Comparison of ENCODE assay signal across 18 cellular contexts in the genomic region with DNA sequence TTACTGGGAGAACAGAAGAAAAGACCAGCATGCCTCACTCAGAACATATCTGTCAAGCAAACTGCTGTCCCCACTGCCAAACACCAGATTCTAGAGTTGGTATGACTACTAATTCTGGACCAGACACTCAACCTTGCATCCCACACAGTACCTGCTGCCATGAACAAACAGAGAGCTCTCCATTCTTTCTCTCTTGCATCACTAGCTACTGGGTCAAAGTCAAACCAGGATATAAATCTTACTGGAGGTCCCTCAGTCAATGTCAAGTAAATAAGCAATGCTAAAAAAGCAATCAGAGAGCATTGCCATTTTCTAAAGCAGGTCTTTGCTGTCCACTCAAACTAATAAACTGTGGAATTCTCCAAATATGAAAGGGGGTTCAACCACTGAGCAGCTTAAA.
DNase-seq lines count a peak whose midpoint lies in the region; TF ChIP-seq lines count a peak whose summit lies in the region.
"Had no signal": no experiment of that assay in that cellular context is flagged by ENCODE, and none has a peak within 500 bp of the region (broad histone marks: within the 10 kb centered on the region; RNA-seq: fewer than 3 reads in every experiment).

No MANE protein-coding gene starts in this region.

- TF ChIP-seq RAD21 in liver (IDR thresholded peaks at IDR 0.05): peak; percentile 27 to 48

- no peaks in the 10 kb centered on the region for H3K9me3 Mint-ChIP-seq in mesothelial cell of epicardium
- H3K9me3 Mint-ChIP-seq: CD8-positive, alpha-beta T cell had no signal

- no peak overlapping the region for H3K4me3 ChIP-seq in hepatocyte
- no peak overlapping the region for H3K4me3 ChIP-seq in liver (ENCODE audit: low read depth in 1 of 3, low read length in 3 of 3)
- no peak overlapping the region for H3K4me3 ChIP-seq in Karpas-422 (ENCODE audit: low read length)
- H3K4me3 ChIP-seq: BLaER1, GM23248 had no signal

- no peaks in the 10 kb centered on the region for H3K9me3 ChIP-seq in hepatocyte (ENCODE audit: low read depth)
- no peaks in the 10 kb centered on the region for H3K9me3 ChIP-seq in liver (ENCODE audit: control insufficient read depth in 4 of 4, low read length in 3 of 4)
- H3K9me3 ChIP-seq in Karpas-422 (ENCODE audit: low read length): no peaks in the 10 kb centered on the region
- H3K9me3 ChIP-seq: BLaER1, Caco-2 had no signal

- no peaks in the 10 kb centered on the region for H3K27me3 Mint-ChIP-seq in mesothelial cell of epicardium (ENCODE audit: low read depth)
- H3K27me3 Mint-ChIP-seq: B cell; CD4-positive, CD25-positive, alpha-beta regulatory T cell had no signal

- no peaks in the 10 kb centered on the region for H3K36me3 ChIP-seq in hepatocyte (replicated peaks; ENCODE audit: insufficient read depth, low read depth)
- H3K36me3 ChIP-seq in liver (ENCODE audit: control insufficient read depth in 4 of 4, insufficient read depth in 3 of 4, low read depth in 1 of 4, low read length in 3 of 4): no peaks in the 10 kb centered on the region
- no peaks in the 10 kb centered on the region for H3K36me3 ChIP-seq in Karpas-422 (ENCODE audit: insufficient read depth, low read length)
- H3K36me3 ChIP-seq: BLaER1 had no signal

- H3K4me1 ChIP-seq in hepatocyte (ENCODE audit: insufficient read depth) (peaks cover 5% of the 10 kb centered on the region), liver (ENCODE audit: control insufficient read depth in 4 of 4, insufficient read depth in 4 of 4, low read length in 3 of 4) (peaks cover 0 to 5% (median 0%) of the 10 kb centered on the region in 4 donors), Karpas-422 (ENCODE audit: low read length) (no peaks in the 10 kb centered on the region)
- H3K4me1 ChIP-seq: BLaER1, Caco-2 had no signal

- H4K20me1 ChIP-seq in hepatocyte (ENCODE audit: insufficient read depth, poor library complexity, severe bottlenecking) (no peaks in the 10 kb centered on the region), Karpas-422 (ENCODE audit: insufficient read depth, low read depth, low read length) (no peaks in the 10 kb centered on the region)
- H4K20me1 ChIP-seq: BLaER1 had no signal

- no peak overlapping the region for H3K4me3 Mint-ChIP-seq in mesothelial cell of epicardium
- H3K4me3 Mint-ChIP-seq: B cell; CD4-positive, CD25-positive, alpha-beta regulatory T cell; CD8-positive, alpha-beta T cell had no signal

- no peak overlapping the region for H3K9ac ChIP-seq in liver (ENCODE audit: low read depth in 1 of 2, low read length in 2 of 2)
- no peak overlapping the region for H3K9ac ChIP-seq in Karpas-422 (ENCODE audit: low read length)
- H3K9ac ChIP-seq: BLaER1, GM23248 had no signal

- no peaks in the 10 kb centered on the region for H3K27me3 ChIP-seq in hepatocyte
- H3K27me3 ChIP-seq in liver (ENCODE audit: control insufficient read depth in 4 of 4, insufficient read depth in 4 of 4, low read length in 3 of 4): no peaks in the 10 kb centered on the region
- no peaks in the 10 kb centered on the region for H3K27me3 ChIP-seq in Karpas-422 (ENCODE audit: low read length)
- H3K27me3 ChIP-seq: BLaER1 had no signal

- peak; percentile 26 for DNase-seq in HuH-7 (ENCODE audit: low spot score)
- DNase-seq in hepatocyte (ENCODE audit: low spot score): peak; percentile 41
- no peak for DNase-seq in mesothelial cell of epicardium (ENCODE audit: low spot score in 2 of 2, unreplicated experiment in 2 of 2)
- no peak for DNase-seq in SHP77 treated with DMSO at 0.1 percent for 48 hours (lab: John Stamatoyannopoulos, UW)
- no peak for DNase-seq in Karpas-422
- DNase-seq: Caco-2; CD4-positive, CD25-positive, alpha-beta regulatory T cell; CD8-positive, alpha-beta T cell; DMS153; DMS79 treated with DMSO at 0.1 percent for 48 hours; GF-D8; GM23248; H7; HCEC 1CT had no signal

- no peaks in the 10 kb centered on the region for H3K79me2 ChIP-seq in hepatocyte
- H3K79me2 ChIP-seq in Karpas-422 (ENCODE audit: low read length): no peaks in the 10 kb centered on the region

- H3K27ac ChIP-seq in hepatocyte (peak overlapping the region; percentile 23), liver (ENCODE audit: low read depth in 1 of 2, low read length in 2 of 2) (no peak overlapping the region), Karpas-422 (ENCODE audit: low read length) (no peak overlapping the region)
- H3K27ac ChIP-seq: BLaER1, C4-2B, GM23248 had no signal

- H3K4me2 ChIP-seq in hepatocyte: no peak overlapping the region
- H3K4me2 ChIP-seq in Karpas-422 (ENCODE audit: low read depth, low read length, poor library complexity, severe bottlenecking): no peak overlapping the region
- H3K4me2 ChIP-seq: BLaER1 had no signal

- no peaks in the 10 kb centered on the region for H3K9me2 ChIP-seq in hepatocyte (replicated peaks; ENCODE audit: insufficient read depth)
- H3K9me2 ChIP-seq in Karpas-422 (replicated peaks; ENCODE audit: insufficient read depth, low read length): no peaks in the 10 kb centered on the region

- no peaks in the 10 kb centered on the region for H3K36me3 Mint-ChIP-seq in mesothelial cell of epicardium
- H3K36me3 Mint-ChIP-seq: CD4-positive, CD25-positive, alpha-beta regulatory T cell; CD8-positive, alpha-beta T cell had no signal

- no peak overlapping the region for H2AFZ ChIP-seq in hepatocyte
- H2AFZ ChIP-seq in Karpas-422 (ENCODE audit: low read length): no peak overlapping the region
- H2AFZ ChIP-seq: GM23248 had no signal

- H3K4me1 Mint-ChIP-seq in mesothelial cell of epicardium: peaks cover 8% of the 10 kb centered on the region
- H3K4me1 Mint-ChIP-seq: B cell had no signal

- H3K27ac Mint-ChIP-seq in mesothelial cell of epicardium: no peak overlapping the region
- H3K27ac Mint-ChIP-seq: B cell; CD4-positive, CD25-positive, alpha-beta regulatory T cell; CD8-positive, alpha-beta T cell had no signal

- TF ChIP-seq CTCF in hepatocyte (IDR thresholded peaks at IDR 0.05; ENCODE audit: poor library complexity) (no peak), liver (IDR thresholded peaks at IDR 0.05; ENCODE audit: low read depth, low read length, missing input control) (no peak), mesothelial cell of epicardium (IDR thresholded peaks at IDR 0.05; ENCODE audit: unreplicated experiment) (no peak)

TF ChIP-seq in liver, 16 proteins besides CTCF, POLR2A, EP300 and RAD21 (continues in another document):
- peak; percentile 88 to 89 for TF ChIP-seq HNF4A (conservative IDR thresholded peaks at IDR 0.05)
- TF ChIP-seq RXRA (IDR thresholded peaks at IDR 0.05): peak; percentile 40 to 79
- TF ChIP-seq, protein P1, sequence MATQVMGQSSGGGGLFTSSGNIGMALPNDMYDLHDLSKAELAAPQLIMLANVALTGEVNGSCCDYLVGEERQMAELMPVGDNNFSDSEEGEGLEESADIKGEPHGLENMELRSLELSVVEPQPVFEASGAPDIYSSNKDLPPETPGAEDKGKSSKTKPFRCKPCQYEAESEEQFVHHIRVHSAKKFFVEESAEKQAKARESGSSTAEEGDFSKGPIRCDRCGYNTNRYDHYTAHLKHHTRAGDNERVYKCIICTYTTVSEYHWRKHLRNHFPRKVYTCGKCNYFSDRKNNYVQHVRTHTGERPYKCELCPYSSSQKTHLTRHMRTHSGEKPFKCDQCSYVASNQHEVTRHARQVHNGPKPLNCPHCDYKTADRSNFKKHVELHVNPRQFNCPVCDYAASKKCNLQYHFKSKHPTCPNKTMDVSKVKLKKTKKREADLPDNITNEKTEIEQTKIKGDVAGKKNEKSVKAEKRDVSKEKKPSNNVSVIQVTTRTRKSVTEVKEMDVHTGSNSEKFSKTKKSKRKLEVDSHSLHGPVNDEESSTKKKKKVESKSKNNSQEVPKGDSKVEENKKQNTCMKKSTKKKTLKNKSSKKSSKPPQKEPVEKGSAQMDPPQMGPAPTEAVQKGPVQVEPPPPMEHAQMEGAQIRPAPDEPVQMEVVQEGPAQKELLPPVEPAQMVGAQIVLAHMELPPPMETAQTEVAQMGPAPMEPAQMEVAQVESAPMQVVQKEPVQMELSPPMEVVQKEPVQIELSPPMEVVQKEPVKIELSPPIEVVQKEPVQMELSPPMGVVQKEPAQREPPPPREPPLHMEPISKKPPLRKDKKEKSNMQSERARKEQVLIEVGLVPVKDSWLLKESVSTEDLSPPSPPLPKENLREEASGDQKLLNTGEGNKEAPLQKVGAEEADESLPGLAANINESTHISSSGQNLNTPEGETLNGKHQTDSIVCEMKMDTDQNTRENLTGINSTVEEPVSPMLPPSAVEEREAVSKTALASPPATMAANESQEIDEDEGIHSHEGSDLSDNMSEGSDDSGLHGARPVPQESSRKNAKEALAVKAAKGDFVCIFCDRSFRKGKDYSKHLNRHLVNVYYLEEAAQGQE (IDR thresholded peaks at IDR 0.05): no peak
- TF ChIP-seq GABPA (IDR thresholded peaks at IDR 0.05 in 1 of 2, conservative IDR thresholded peaks at IDR 0.05 in 1 of 2): no peak
- TF ChIP-seq, protein P2, sequence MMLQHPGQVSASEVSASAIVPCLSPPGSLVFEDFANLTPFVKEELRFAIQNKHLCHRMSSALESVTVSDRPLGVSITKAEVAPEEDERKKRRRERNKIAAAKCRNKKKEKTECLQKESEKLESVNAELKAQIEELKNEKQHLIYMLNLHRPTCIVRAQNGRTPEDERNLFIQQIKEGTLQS (IDR thresholded peaks at IDR 0.05): peak; percentile 92
- no peak for TF ChIP-seq EGR1 (IDR thresholded peaks at IDR 0.05; ENCODE audit: low read depth in 2 of 2)
- TF ChIP-seq HNF4G (IDR thresholded peaks at IDR 0.05): peak; percentile 66
- TF ChIP-seq, protein P3, sequence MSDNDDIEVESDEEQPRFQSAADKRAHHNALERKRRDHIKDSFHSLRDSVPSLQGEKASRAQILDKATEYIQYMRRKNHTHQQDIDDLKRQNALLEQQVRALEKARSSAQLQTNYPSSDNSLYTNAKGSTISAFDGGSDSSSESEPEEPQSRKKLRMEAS (IDR thresholded peaks at IDR 0.05): peak; percentile 52
- TF ChIP-seq, protein P4, sequence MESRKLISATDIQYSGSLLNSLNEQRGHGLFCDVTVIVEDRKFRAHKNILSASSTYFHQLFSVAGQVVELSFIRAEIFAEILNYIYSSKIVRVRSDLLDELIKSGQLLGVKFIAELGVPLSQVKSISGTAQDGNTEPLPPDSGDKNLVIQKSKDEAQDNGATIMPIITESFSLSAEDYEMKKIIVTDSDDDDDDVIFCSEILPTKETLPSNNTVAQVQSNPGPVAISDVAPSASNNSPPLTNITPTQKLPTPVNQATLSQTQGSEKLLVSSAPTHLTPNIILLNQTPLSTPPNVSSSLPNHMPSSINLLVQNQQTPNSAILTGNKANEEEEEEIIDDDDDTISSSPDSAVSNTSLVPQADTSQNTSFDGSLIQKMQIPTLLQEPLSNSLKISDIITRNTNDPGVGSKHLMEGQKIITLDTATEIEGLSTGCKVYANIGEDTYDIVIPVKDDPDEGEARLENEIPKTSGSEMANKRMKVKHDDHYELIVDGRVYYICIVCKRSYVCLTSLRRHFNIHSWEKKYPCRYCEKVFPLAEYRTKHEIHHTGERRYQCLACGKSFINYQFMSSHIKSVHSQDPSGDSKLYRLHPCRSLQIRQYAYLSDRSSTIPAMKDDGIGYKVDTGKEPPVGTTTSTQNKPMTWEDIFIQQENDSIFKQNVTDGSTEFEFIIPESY (IDR thresholded peaks at IDR 0.05): peak; percentile 53
- TF ChIP-seq SP1 (IDR thresholded peaks at IDR 0.05): peak; percentile 65
- TF ChIP-seq NR2F2 (IDR thresholded peaks at IDR 0.05): no peak
- no peak for TF ChIP-seq FOXA1 (IDR thresholded peaks at IDR 0.05)
- peak in 1 of 2 donors; percentile 34 for TF ChIP-seq JUND (IDR thresholded peaks at IDR 0.05)

Comparison
In these comparisons a context has a peak if more than half of its experiments do, and no peak if none do; other contexts are left out.
1. DNase-seq: peak in HuH-7 (single experiment) and hepatocyte (single experiment); none in mesothelial cell of epicardium (0 of 2), SHP77 treated with DMSO at 0.1 percent for 48 hours (single experiment) and Karpas-422 (single experiment).